1 cellular context compared by ENCODE assay signal in the genomic region with DNA sequence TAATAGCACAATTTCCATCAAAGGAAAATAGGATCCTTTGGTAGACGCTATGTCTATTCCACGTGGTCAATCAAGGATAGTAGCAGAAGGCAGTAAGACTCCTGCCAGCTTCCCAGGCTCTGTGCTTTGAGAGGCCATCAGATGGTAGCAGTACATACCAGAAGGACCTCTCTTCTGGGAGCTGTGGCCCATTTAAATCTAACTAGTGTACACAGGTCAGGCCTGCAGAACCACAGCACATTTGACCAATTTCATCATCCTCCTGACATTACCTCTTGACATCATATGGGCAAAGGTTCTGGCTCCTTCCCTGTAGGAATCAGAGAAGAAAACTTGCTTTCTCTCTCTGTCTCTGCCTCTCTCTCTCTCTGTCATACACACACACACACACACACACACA.
TF ChIP-seq lines count a peak whose summit lies in the region.

No MANE protein-coding gene starts in this region.

TF ChIP-seq in H1, 55 proteins besides CTCF, POLR2A, EP300 and RAD21:
- no peak for TF ChIP-seq KDM1A (IDR thresholded peaks at IDR 0.05; ENCODE audit: borderline replicate concordance, low read length)
- no peak for TF ChIP-seq SIRT6 (IDR thresholded peaks at IDR 0.05; ENCODE audit: low read length)
- TF ChIP-seq ASH2L (IDR thresholded peaks at IDR 0.05; ENCODE audit: low read length) = no peak
- no peak for TF ChIP-seq CBX8 (IDR thresholded peaks at IDR 0.05; ENCODE audit: borderline replicate concordance, low read depth, low read length)
- no peak for TF ChIP-seq KDM5A (IDR thresholded peaks at IDR 0.05; ENCODE audit: low read length)
- TF ChIP-seq TEAD4 (IDR thresholded peaks at IDR 0.05; ENCODE audit: low read depth, low read length) = no peak
- no peak for TF ChIP-seq NRF1 (IDR thresholded peaks at IDR 0.05; ENCODE audit: low read depth, low read length)
- no peak for TF ChIP-seq SP4 (IDR thresholded peaks at IDR 0.05; ENCODE audit: low read length)
- no peak for TF ChIP-seq SP1 (IDR thresholded peaks at IDR 0.05; ENCODE audit: low read depth, low read length)
- TF ChIP-seq SAP30 (IDR thresholded peaks at IDR 0.05; ENCODE audit: insufficient read depth, insufficient replicate concordance, low read length) = no peak
- TF ChIP-seq PHF8 (conservative IDR thresholded peaks at IDR 0.05; ENCODE audit: low read depth, low read length) = no peak
- TF ChIP-seq, protein P1, sequence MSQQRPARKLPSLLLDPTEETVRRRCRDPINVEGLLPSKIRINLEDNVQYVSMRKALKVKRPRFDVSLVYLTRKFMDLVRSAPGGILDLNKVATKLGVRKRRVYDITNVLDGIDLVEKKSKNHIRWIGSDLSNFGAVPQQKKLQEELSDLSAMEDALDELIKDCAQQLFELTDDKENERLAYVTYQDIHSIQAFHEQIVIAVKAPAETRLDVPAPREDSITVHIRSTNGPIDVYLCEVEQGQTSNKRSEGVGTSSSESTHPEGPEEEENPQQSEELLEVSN (IDR thresholded peaks at IDR 0.05) = no peak
- TF ChIP-seq CHD1 (IDR thresholded peaks at IDR 0.05; ENCODE audit: low read depth, low read length) = no peak
- no peak for TF ChIP-seq CTBP2 (IDR thresholded peaks at IDR 0.05; ENCODE audit: borderline replicate concordance, insufficient read depth, insufficient read length, low read length)
- TF ChIP-seq RBBP5 (IDR thresholded peaks at IDR 0.05; ENCODE audit: borderline replicate concordance, low read depth, low read length) = no peak
- TF ChIP-seq CBX5 (IDR thresholded peaks at IDR 0.05; ENCODE audit: low read depth, low read length) = no peak
- no peak for TF ChIP-seq POU5F1 (IDR thresholded peaks at IDR 0.05; ENCODE audit: low read depth, low read length)
- TF ChIP-seq BCL11A (IDR thresholded peaks at IDR 0.05; ENCODE audit: low read depth in 2 of 2, low read length in 2 of 2) = no peak
TF ChIP-seq in H1: peak in this region for 0.
